Comparison of ENCODE assay signal across 27 cellular contexts in the genomic region with DNA sequence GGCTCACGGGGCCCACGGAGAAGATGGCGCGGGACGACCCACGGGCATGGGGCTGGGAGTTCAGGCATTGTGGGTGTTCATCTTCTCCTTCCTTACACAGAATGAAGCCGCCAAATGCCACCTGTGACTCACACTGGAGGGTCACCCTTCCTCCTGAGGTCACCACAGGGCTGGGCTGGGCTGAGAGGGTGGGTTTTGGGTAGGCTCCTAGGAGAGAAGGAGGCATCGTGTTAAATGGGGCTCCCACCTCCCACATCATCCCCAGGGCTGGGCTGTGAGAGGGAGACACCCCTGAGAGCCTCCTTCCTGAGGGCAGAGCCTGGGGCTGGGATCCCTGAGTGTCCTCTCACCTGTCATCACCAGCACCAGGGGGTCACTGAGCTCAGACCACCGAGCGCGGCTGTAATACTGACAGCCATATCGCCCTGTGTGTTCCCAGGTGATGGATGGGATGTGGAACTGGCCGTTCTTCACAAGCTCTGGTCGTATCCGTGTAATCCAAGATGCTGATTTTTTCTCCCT. TPM values are rescaled to one million over a fixed set of nuclear protein-coding genes. Genes with fewer than 3 reads are reported as not detected.
"Had no signal": no experiment of that assay in that cellular context is flagged by ENCODE, and none has a peak within 500 bp of the region (broad histone marks: within the 10 kb centered on the region; RNA-seq: fewer than 3 reads in every experiment).

No MANE protein-coding gene starts in this region.

- H3K36me3 ChIP-seq: ascending aorta, cardiac muscle cell, colonic mucosa, thyroid gland had no signal

- H3K27ac Mint-ChIP-seq: activated CD4-positive, alpha-beta T cell treated with anti-CD3 and anti-CD28 coated beads for 36 hours; activated naive CD4-positive, alpha-beta T cell treated with anti-CD3 and anti-CD28 coated beads, Interleukin-2, amount 10 ng/mL, durations not matched to agents 7 days and 5 days; activated naive CD8-positive, alpha-beta T cell treated with anti-CD3 and anti-CD28 coated beads, Interleukin-2, amount 10 ng/mL, durations not matched to agents 7 days and 5 days; activated T-cell treated with anti-CD3 and anti-CD28 coated beads, Interleukin-2, amount 50 U/mL, for 24 hours; brain; effector memory CD8-positive, alpha-beta T cell; stimulated activated naive CD8-positive, alpha-beta T cell treated with anti-CD3 and anti-CD28 coated beads, Interleukin-15, Interleukin-2, amounts not matched to agents 100 ng/mL and 50 ng/mL, for 24 hours had no signal

- H3K4me3 ChIP-seq: ascending aorta, cardiac muscle cell, thyroid gland had no signal

- H3K4me1 ChIP-seq: ascending aorta, colonic mucosa, thyroid gland had no signal

- ATAC-seq: activated CD4-positive, alpha-beta T cell treated with anti-CD3 and anti-CD28 coated beads for 36 hours; effector memory CD8-positive, alpha-beta T cell; naive thymus-derived CD8-positive, alpha-beta T cell had no signal

- H3K36me3 Mint-ChIP-seq: activated naive CD4-positive, alpha-beta T cell treated with anti-CD3 and anti-CD28 coated beads, Interleukin-2, amount 10 ng/mL, durations not matched to agents 7 days and 5 days; activated naive CD8-positive, alpha-beta T cell treated with anti-CD3 and anti-CD28 coated beads, Interleukin-2, amount 10 ng/mL, durations not matched to agents 7 days and 5 days; brain; naive thymus-derived CD8-positive, alpha-beta T cell had no signal

- H3K27ac ChIP-seq: ascending aorta, cardiac muscle cell, colonic mucosa, thyroid gland had no signal

- H3K9me3 ChIP-seq: ascending aorta, colonic mucosa, left lung, thyroid gland had no signal

- H3K27me3 ChIP-seq: ascending aorta, colonic mucosa, thyroid gland had no signal

- H3K4me1 Mint-ChIP-seq: brain, neural crest cell had no signal

- H3K9me3 Mint-ChIP-seq: activated naive CD4-positive, alpha-beta T cell treated with anti-CD3 and anti-CD28 coated beads, Interleukin-2, amount 10 ng/mL, durations not matched to agents 7 days and 5 days; activated naive CD8-positive, alpha-beta T cell treated with anti-CD3 and anti-CD28 coated beads, Interleukin-2, amount 10 ng/mL, durations not matched to agents 7 days and 5 days; activated T-cell treated with anti-CD3 and anti-CD28 coated beads, Interleukin-2, amount 50 U/mL, for 24 hours; brain; effector memory CD8-positive, alpha-beta T cell; naive thymus-derived CD8-positive, alpha-beta T cell; neural crest cell; stimulated activated naive CD8-positive, alpha-beta T cell treated with anti-CD3 and anti-CD28 coated beads, Interleukin-15, Interleukin-2, amounts not matched to agents 100 ng/mL and 50 ng/mL, for 24 hours had no signal

- H3K4me3 Mint-ChIP-seq: activated CD4-positive, alpha-beta T cell treated with anti-CD3 and anti-CD28 coated beads for 36 hours; activated naive CD4-positive, alpha-beta T cell treated with anti-CD3 and anti-CD28 coated beads, Interleukin-2, amount 10 ng/mL, durations not matched to agents 7 days and 5 days; activated naive CD8-positive, alpha-beta T cell treated with anti-CD3 and anti-CD28 coated beads, Interleukin-2, amount 10 ng/mL, durations not matched to agents 7 days and 5 days; activated T-cell treated with anti-CD3 and anti-CD28 coated beads, Interleukin-2, amount 50 U/mL, for 24 hours; brain; effector memory CD8-positive, alpha-beta T cell; neural crest cell; stimulated activated naive CD8-positive, alpha-beta T cell treated with anti-CD3 and anti-CD28 coated beads, Interleukin-15, Interleukin-2, amounts not matched to agents 100 ng/mL and 50 ng/mL, for 24 hours had no signal

- DNase-seq: activated CD4-positive, alpha-beta T cell treated with anti-CD3 and anti-CD28 coated beads for 36 hours; activated CD4-positive, CD25-positive, alpha-beta regulatory T cell; activated gamma-delta T cell; activated naive CD4-positive, alpha-beta T cell treated with anti-CD3 and anti-CD28 coated beads, Interleukin-2, amount 10 ng/mL, durations not matched to agents 7 days and 5 days; activated naive CD8-positive, alpha-beta T cell treated with anti-CD3 and anti-CD28 coated beads, Interleukin-2, amount 10 ng/mL, durations not matched to agents 7 days and 5 days; activated T-cell treated with anti-CD3 and anti-CD28 coated beads, Interleukin-2, amount 50 U/mL, for 24 hours; cerebellar nuclear complex; colonic mucosa; effector memory CD8-positive, alpha-beta T cell; foreskin melanocyte; left lung; naive thymus-derived CD8-positive, alpha-beta T cell; occipital lobe; posterior cingulate gyrus; right cardiac atrium; stimulated activated CD4-positive, alpha-beta T cell treated with anti-CD3 and anti-CD28 coated beads, Interleukin-12 subunit alpha, Interleukin-12 subunit beta, amount 100 ng/mL, for 4 hours; stimulated activated CD4-positive, alpha-beta T cell treated with anti-CD3 and anti-CD28 coated beads, Interleukin-4, amount 100 ng/mL, for 1 hour; substantia nigra; thyroid gland had no signal

RNA-seq across cellular contexts. Expression of gene LILRB2, which starts 1.4 kb away (rescaled TPM):
- total RNA-seq: activated CD4-positive, alpha-beta T cell treated with anti-CD3 and anti-CD28 coated beads for 36 hours; cardiac muscle cell; endothelial cell of umbilical vein; lung microvascular endothelial cell; neural crest cell; occipital lobe; T-helper 1 cell treated with Interleukin-12 subunit alpha and Interleukin-12 subunit beta and Interleukin-4 antibody, amounts not matched to agents 30 ng/mL and 1 ng/mL, for 36 hours had no signal
- polyA plus RNA-seq: cardiac muscle cell; endothelial cell of umbilical vein; naive thymus-derived CD8-positive, alpha-beta T cell had no signal

RNA-seq across cellular contexts. Expression of gene LILRB5, which starts 22.4 kb away (rescaled TPM):
- total RNA-seq: activated CD4-positive, alpha-beta T cell treated with anti-CD3 and anti-CD28 coated beads for 36 hours; cardiac muscle cell; endothelial cell of umbilical vein; lung microvascular endothelial cell; neural crest cell; T-helper 1 cell treated with Interleukin-12 subunit alpha and Interleukin-12 subunit beta and Interleukin-4 antibody, amounts not matched to agents 30 ng/mL and 1 ng/mL, for 36 hours had no signal
- polyA plus RNA-seq: cardiac muscle cell; endothelial cell of umbilical vein; naive thymus-derived CD8-positive, alpha-beta T cell had no signal

RNA-seq across cellular contexts. Expression of gene LILRA5, which starts 33.5 kb away (rescaled TPM):
- total RNA-seq: activated CD4-positive, alpha-beta T cell treated with anti-CD3 and anti-CD28 coated beads for 36 hours; activated naive CD8-positive, alpha-beta T cell treated with anti-CD3 and anti-CD28 coated beads, Interleukin-2, amount 10 ng/mL, durations not matched to agents 7 days and 5 days; ascending aorta; cardiac muscle cell; endothelial cell of umbilical vein; lung microvascular endothelial cell; naive thymus-derived CD8-positive, alpha-beta T cell; neural crest cell; T-helper 1 cell treated with Interleukin-12 subunit alpha and Interleukin-12 subunit beta and Interleukin-4 antibody, amounts not matched to agents 30 ng/mL and 1 ng/mL, for 36 hours had no signal
- polyA plus RNA-seq: cardiac muscle cell, endothelial cell of umbilical vein had no signal

RNA-seq across cellular contexts. Expression of gene LILRA6, which starts 36.9 kb away (rescaled TPM):
- total RNA-seq: activated CD4-positive, alpha-beta T cell treated with anti-CD3 and anti-CD28 coated beads for 36 hours; endothelial cell of umbilical vein; lung microvascular endothelial cell; neural crest cell; occipital lobe had no signal
- polyA plus RNA-seq: endothelial cell of umbilical vein; naive thymus-derived CD8-positive, alpha-beta T cell had no signal

RNA-seq across cellular contexts. Expression of gene LILRB3, which starts 56.7 kb away (rescaled TPM):
- total RNA-seq: activated CD4-positive, alpha-beta T cell treated with anti-CD3 and anti-CD28 coated beads for 36 hours; endothelial cell of umbilical vein; lung microvascular endothelial cell; neural crest cell; occipital lobe had no signal
- polyA plus RNA-seq: endothelial cell of umbilical vein; naive thymus-derived CD8-positive, alpha-beta T cell had no signal
